Comparison of ENCODE assay signal across 8 cellular contexts in genomic region chr14:95533391-95533821, GRCh38. TPM values are rescaled to one million over a fixed set of nuclear protein-coding genes. Genes with fewer than 3 reads are reported as not detected.
DNase-seq lines count a peak whose midpoint lies in the region; ATAC-seq and TF ChIP-seq lines count a peak whose summit lies in the region.

No MANE protein-coding gene starts in this region.

- H3K4me1 Mint-ChIP-seq in activated naive CD4-positive, alpha-beta T cell treated with anti-CD3 and anti-CD28 coated beads for 36 hours (ENCODE audit: low read depth): peaks cover 60% of the 10 kb centered on the region

- no peaks in the 10 kb centered on the region for H3K9me3 Mint-ChIP-seq in activated naive CD4-positive, alpha-beta T cell treated with anti-CD3 and anti-CD28 coated beads for 36 hours

- ATAC-seq in left lung: no peak
- no peak for ATAC-seq in GM21515 (IDR thresholded peaks at IDR 0.05; ENCODE audit: unreplicated experiment)
- no peak for ATAC-seq in HG03354 (IDR thresholded peaks at IDR 0.05; ENCODE audit: poor library complexity, severe bottlenecking, unreplicated experiment)

- intact Hi-C loops in activated naive CD4-positive, alpha-beta T cell treated with anti-CD3 and anti-CD28 coated beads for 36 hours (cut with micrococcal nuclease): loop anchor here (5.0 kb wide), 1 partner anchor 221 kb away; no protein-coding TSS in a partner anchor
- intact Hi-C loops in left lung (cut with DNase I) (no loop called here), tibial artery (cut with DNase I; ENCODE audit: low total_unique reads) (no loop called here)

- peak overlapping the region; percentile 77 to 95 for H3K27ac ChIP-seq in left lung
- H3K27ac ChIP-seq in tibial artery: peak overlapping the region; percentile 88 to 92

- peaks cover 72% of the 10 kb centered on the region for H3K4me1 ChIP-seq in adipocyte (ENCODE audit: control insufficient read depth, insufficient read depth, low read length)
- peaks cover 21 to 69% of the 10 kb centered on the region in 2 donors for H3K4me1 ChIP-seq in left lung
- H3K4me1 ChIP-seq in tibial artery: peaks cover 0 to 67% (median 58%) of the 10 kb centered on the region in 4 donors

- H3K4me3 ChIP-seq in adipocyte (ENCODE audit: low read length) (peak overlapping the region; percentile 91), left lung (peak overlapping the region; percentile 91 to 95), tibial artery (peak overlapping the region; percentile 94 to 95)

- H3K36me3 ChIP-seq in adipocyte (ENCODE audit: control insufficient read depth, insufficient read depth, low read length, severe bottlenecking) (no peaks in the 10 kb centered on the region), left lung (no peaks in the 10 kb centered on the region), tibial artery (no peaks in the 10 kb centered on the region)

- DNase-seq in activated naive CD4-positive, alpha-beta T cell treated with anti-CD3 and anti-CD28 coated beads for 36 hours: peak; percentile 33
- no peak for DNase-seq in activated naive CD4-positive, alpha-beta T cell treated with anti-CD3 and anti-CD28 coated beads, Interleukin-2, amount 50 U/mL, for 16 hours
- DNase-seq in NCI-H2171 treated with DMSO at 0.1 percent for 48 hours (lab: John Stamatoyannopoulos, UW) (peak; percentile 84), adipocyte (ENCODE audit: low read depth) (peak; percentile 65), left lung (no peak), tibial artery (no peak)

- H3K27ac Mint-ChIP-seq in activated naive CD4-positive, alpha-beta T cell treated with anti-CD3 and anti-CD28 coated beads for 36 hours: peak overlapping the region; percentile 82

- no peaks in the 10 kb centered on the region for H3K9me3 ChIP-seq in adipocyte (ENCODE audit: control insufficient read depth, low read length)
- H3K9me3 ChIP-seq in left lung: no peaks in the 10 kb centered on the region
- H3K9me3 ChIP-seq in tibial artery: no peaks in the 10 kb centered on the region

- H3K9ac ChIP-seq in adipocyte (ENCODE audit: low read length): peak overlapping the region; percentile 90

- no peaks in the 10 kb centered on the region for H3K27me3 Mint-ChIP-seq in activated naive CD4-positive, alpha-beta T cell treated with anti-CD3 and anti-CD28 coated beads for 36 hours (ENCODE audit: low read depth)

- no peaks in the 10 kb centered on the region for H3K27me3 ChIP-seq in adipocyte (replicated peaks; ENCODE audit: control insufficient read depth, insufficient read depth, low read length)
- H3K27me3 ChIP-seq in left lung: no peaks in the 10 kb centered on the region
- no peaks in the 10 kb centered on the region for H3K27me3 ChIP-seq in tibial artery

- H3K4me3 Mint-ChIP-seq in activated naive CD4-positive, alpha-beta T cell treated with anti-CD3 and anti-CD28 coated beads for 36 hours: peak overlapping the region; percentile 92

- no peak for TF ChIP-seq CTCF in left lung (IDR thresholded peaks at IDR 0.05)
- TF ChIP-seq CTCF in tibial artery (IDR thresholded peaks at IDR 0.05): no peak

- CTCF ChIA-PET in activated naive CD4-positive, alpha-beta T cell treated with anti-CD3 and anti-CD28 coated beads for 36 hours (lab: Charles Lee): interaction anchor here (0.7 to 3.9 kb wide), 8 partner anchors 10 to 93 kb away, joined by 3 to 19 read pairs (median 6); partner anchors contain the start of gene SYNE3

- peaks cover 23% of the 10 kb centered on the region for H3K36me3 Mint-ChIP-seq in activated naive CD4-positive, alpha-beta T cell treated with anti-CD3 and anti-CD28 coated beads for 36 hours (ENCODE audit: low read depth)

RNA-seq across cellular contexts. Expression of gene GLRX5, which starts 1.4 kb away (rescaled TPM):
- 10 to 100 TPM; 34.2 to 34.6 TPM for total RNA-seq in activated naive CD4-positive, alpha-beta T cell treated with anti-CD3 and anti-CD28 coated beads for 36 hours
- total RNA-seq in left lung: 10 to 100 TPM; 29.4 to 29.5 TPM

RNA-seq across cellular contexts. Expression of gene SYNE3, which starts 17.0 kb away (rescaled TPM):
- 10 to 100 TPM; 21.6 to 22.8 TPM for total RNA-seq in activated naive CD4-positive, alpha-beta T cell treated with anti-CD3 and anti-CD28 coated beads for 36 hours
- total RNA-seq in left lung: 10 to 100 TPM; 11.1 to 25.4 TPM

Comparison
In these comparisons a context has a peak if more than half of its experiments do, and no peak if none do; other contexts are left out.
1. DNase-seq: peak in activated naive CD4-positive, alpha-beta T cell treated with anti-CD3 and anti-CD28 coated beads for 36 hours (single experiment), NCI-H2171 treated with DMSO at 0.1 percent for 48 hours (single experiment) and adipocyte (single experiment); none in activated naive CD4-positive, alpha-beta T cell treated with anti-CD3 and anti-CD28 coated beads, Interleukin-2, amount 50 U/mL, for 16 hours (single experiment), left lung (0 of 2) and tibial artery (0 of 2).
2. Peak in every context shown above with its lines, with median percentiles within 50 percentile points of each other: H3K4me3 ChIP-seq.